ENCODE assay signal across 8 cellular contexts in genomic region chr19:13839938-13840750, GRCh38. TPM values are rescaled to one million over a fixed set of nuclear protein-coding genes. Genes with fewer than 3 reads are reported as not detected.
DNase-seq lines count a peak whose midpoint lies in the region; ATAC-seq and TF ChIP-seq lines count a peak whose summit lies in the region.

No MANE protein-coding gene starts in this region.

- H3K36me3 Mint-ChIP-seq in CD14-positive monocyte, result peaks cover 17 to 36% of the 10 kb centered on the region in 2 donors
- H3K36me3 Mint-ChIP-seq in activated CD8-positive, alpha-beta T cell treated with anti-CD3 and anti-CD28 coated beads, Interleukin-2, amount 10 ng/mL, durations not matched to agents 7 days and 5 days (ENCODE audit: low read depth), result peaks cover 52% of the 10 kb centered on the region

- TF ChIP-seq POLR2A in erythroblast (IDR thresholded peaks at IDR 0.05; ENCODE audit: low read length), result peak; percentile 83

- H3K4me3 ChIP-seq in HUES64 (ENCODE audit: low read length) (peak overlapping the region; percentile 79; the same call in 1 of the 2 replicates), neutrophil (ENCODE audit: low read depth in 1 of 2, low read length in 1 of 2) (peak overlapping the region; percentile 82 to 84)

- 91% methylated on average over 22 of the region's 22 CpGs for WGBS in HUES64

- H3K4me1 Mint-ChIP-seq in CD14-positive monocyte, result peaks cover 50% of the 10 kb centered on the region
- peaks cover 52% of the 10 kb centered on the region for H3K4me1 Mint-ChIP-seq in activated CD8-positive, alpha-beta T cell treated with anti-CD3 and anti-CD28 coated beads, Interleukin-2, amount 10 ng/mL, durations not matched to agents 7 days and 5 days (ENCODE audit: low read depth)

- H3K9me3 ChIP-seq in HUES64 (ENCODE audit: insufficient read depth, low read depth, low read length) (no peaks in the 10 kb centered on the region), neutrophil (no peaks in the 10 kb centered on the region)

- no peaks in the 10 kb centered on the region for H3K27me3 ChIP-seq in HUES64 (ENCODE audit: insufficient read depth, low read length)
- H3K27me3 ChIP-seq in neutrophil, result no peaks in the 10 kb centered on the region

- H3K27ac ChIP-seq in HUES64 (ENCODE audit: low read depth, low read length) (no peak overlapping the region), neutrophil (peak overlapping the region; percentile 99)

- CTCF ChIA-PET in activated CD8-positive, alpha-beta T cell treated with anti-CD3 and anti-CD28 coated beads, Interleukin-2, amount 10 ng/mL, durations not matched to agents 7 days and 5 days (lab: Charles Lee), result interaction anchor here (0.8 to 4.8 kb wide), 4 partner anchors 7 to 54 kb away, joined by 3 to 20 read pairs (median 7); no protein-coding TSS in a partner anchor

- peaks cover 0 to 16% (median 6%) of the 10 kb centered on the region in 3 donors for H3K27me3 Mint-ChIP-seq in CD14-positive monocyte (ENCODE audit: low read depth in 3 of 3)
- no peaks in the 10 kb centered on the region for H3K27me3 Mint-ChIP-seq in activated CD8-positive, alpha-beta T cell treated with anti-CD3 and anti-CD28 coated beads, Interleukin-2, amount 10 ng/mL, durations not matched to agents 7 days and 5 days (ENCODE audit: low read depth)

- ATAC-seq in activated CD8-positive, alpha-beta T cell treated with anti-CD3 and anti-CD28 coated beads, Interleukin-2, amount 10 ng/mL, durations not matched to agents 7 days and 5 days, result peak; percentile 1
- no peak for ATAC-seq in HG02610 (IDR thresholded peaks at IDR 0.05; ENCODE audit: unreplicated experiment)

- peaks cover 0 to 7% (median 2%) of the 10 kb centered on the region in 7 donors for H3K9me3 Mint-ChIP-seq in CD14-positive monocyte
- H3K9me3 Mint-ChIP-seq in activated CD8-positive, alpha-beta T cell treated with anti-CD3 and anti-CD28 coated beads, Interleukin-2, amount 10 ng/mL, durations not matched to agents 7 days and 5 days (ENCODE audit: insufficient read depth), result no peaks in the 10 kb centered on the region

- H3K4me1 ChIP-seq in HUES64 (ENCODE audit: insufficient read depth, low read length), result peaks cover 22% of the 10 kb centered on the region
- H3K4me1 ChIP-seq in neutrophil (ENCODE audit: control insufficient read depth in 1 of 2, insufficient read depth in 1 of 2, low read depth in 1 of 2, low read length in 1 of 2), result peaks cover 82 to 84% of the 10 kb centered on the region in 2 experiments

- POLR2A ChIA-PET in activated CD8-positive, alpha-beta T cell treated with anti-CD3 and anti-CD28 coated beads, Interleukin-2, amount 10 ng/mL, durations not matched to agents 7 days and 5 days (lab: Charles Lee), result interaction anchor here (0.7 to 5.1 kb wide), 10 partner anchors 8 to 685 kb away, joined by 3 to 104 read pairs (median 5); partner anchors contain the start of gene ZSWIM4

- intact Hi-C loops in CD14-positive monocyte (cut with micrococcal nuclease), result loop anchor here (10.0 kb wide), 2 partner anchors 685 to 1055 kb away; partner anchors contain the start of genes IER2 (in 1 of the 2) and STX10 (in 1 of the 2)

- H3K36me3 ChIP-seq in HUES64 (ENCODE audit: insufficient read depth, low read length) (no peaks in the 10 kb centered on the region; the same call in 1 of the 2 replicates), neutrophil (peaks cover 13% of the 10 kb centered on the region)

- H3K27ac Mint-ChIP-seq in CD14-positive monocyte, result peak overlapping the region; percentile 98 to 100 (median 99)
- H3K27ac Mint-ChIP-seq in activated CD8-positive, alpha-beta T cell treated with anti-CD3 and anti-CD28 coated beads, Interleukin-2, amount 10 ng/mL, durations not matched to agents 7 days and 5 days, result peak overlapping the region; percentile 92

- peak overlapping the region; percentile 91 to 96 for H3K4me3 Mint-ChIP-seq in CD14-positive monocyte
- peak overlapping the region; percentile 89 for H3K4me3 Mint-ChIP-seq in activated CD8-positive, alpha-beta T cell treated with anti-CD3 and anti-CD28 coated beads, Interleukin-2, amount 10 ng/mL, durations not matched to agents 7 days and 5 days

- no peak overlapping the region; the same call in 1 of the 2 replicates for H3K9ac ChIP-seq in HUES64 (ENCODE audit: low read depth, low read length)

- TF ChIP-seq CTCF in CD14-positive monocyte (IDR thresholded peaks at IDR 0.05) (no peak), neutrophil (IDR thresholded peaks at IDR 0.05) (no peak)

- DNase-seq in CD14-positive monocyte (ENCODE audit: low spot score) (peak; percentile 83), erythroblast (lab: John Stamatoyannopoulos, UW) (peak; percentile 50 to 66), NCI-H1694 treated with DMSO at 0.1 percent for 48 hours (lab: John Stamatoyannopoulos, UW) (no peak), 8988T (no peak)
- no peak for DNase-seq in activated CD8-positive, alpha-beta T cell treated with anti-CD3 and anti-CD28 coated beads, Interleukin-2, amount 10 ng/mL, durations not matched to agents 7 days and 5 days

RNA-seq across cellular contexts. Expression of gene NANOS3, which starts 36.8 kb away (rescaled TPM):
- polyA plus RNA-seq in CD14-positive monocyte, result not detected
- polyA plus RNA-seq in HUES64 (2013, experiment 1 of 2), result not detected
- polyA plus RNA-seq in HUES64 (2013, experiment 2 of 2), result not detected
- total RNA-seq in activated CD8-positive, alpha-beta T cell treated with anti-CD3 and anti-CD28 coated beads, Interleukin-2, amount 10 ng/mL, durations not matched to agents 7 days and 5 days, result under 1 TPM; 0.60 to 0.90 TPM

RNA-seq across cellular contexts. Expression of gene ZSWIM4, which starts 44.9 kb away (rescaled TPM):
- polyA plus RNA-seq in CD14-positive monocyte, result under 1 TPM; 0.19 to 0.23 TPM
- polyA plus RNA-seq in HUES64 (2013, experiment 1 of 2), result 15.5 TPM
- 16.8 TPM for polyA plus RNA-seq in HUES64 (2013, experiment 2 of 2)
- total RNA-seq in activated CD8-positive, alpha-beta T cell treated with anti-CD3 and anti-CD28 coated beads, Interleukin-2, amount 10 ng/mL, durations not matched to agents 7 days and 5 days, result 1 to 10 TPM; 8.4 to 9.5 TPM

Comparison
In these comparisons a context has a peak if more than half of its experiments do, and no peak if none do; other contexts are left out.
1. DNase-seq: peak in CD14-positive monocyte (single experiment) and erythroblast (2 of 2); none in activated CD8-positive, alpha-beta T cell treated with anti-CD3 and anti-CD28 coated beads, Interleukin-2, amount 10 ng/mL, durations not matched to agents 7 days and 5 days (single experiment), NCI-H1694 treated with DMSO at 0.1 percent for 48 hours (single experiment) and 8988T (single experiment).